ENCODE assay signal across 2 cellular contexts in genomic region chr20:414161-414560, GRCh38.
TF ChIP-seq lines count a peak whose summit lies in the region.

No MANE protein-coding gene starts in this region.

TF ChIP-seq in SK-N-SH, 30 proteins besides CTCF, POLR2A, EP300 and RAD21 (continued from another document):
- TF ChIP-seq ZBTB33 (IDR thresholded peaks at IDR 0.05; ENCODE audit: borderline replicate concordance, low read depth), result no peak
- TF ChIP-seq SIN3A (IDR thresholded peaks at IDR 0.05; ENCODE audit: borderline replicate concordance, low read depth, low read length), result no peak
- TF ChIP-seq MAX (IDR thresholded peaks at IDR 0.05; ENCODE audit: low read depth), result no peak
- no peak for TF ChIP-seq TCF12 (IDR thresholded peaks at IDR 0.05)
- TF ChIP-seq JUND (IDR thresholded peaks at IDR 0.05), result no peak
- no peak for TF ChIP-seq GABPA (IDR thresholded peaks at IDR 0.05; ENCODE audit: low read depth)

TF ChIP-seq in WTC11, 78 proteins besides CTCF, POLR2A, EP300 and RAD21 (continued from another document):
- TF ChIP-seq AFF4 (CRISPR knock-in tag; IDR thresholded peaks at IDR 0.05; ENCODE audit: borderline replicate concordance) (no peak), SMAD4 (CRISPR knock-in tag; IDR thresholded peaks at IDR 0.05) (no peak), NR1H2 (CRISPR knock-in tag; IDR thresholded peaks at IDR 0.05) (no peak), ZNF281 (CRISPR knock-in tag; IDR thresholded peaks at IDR 0.05) (no peak), GTF2I (CRISPR knock-in tag; conservative IDR thresholded peaks at IDR 0.05) (no peak), TEAD4 (CRISPR knock-in tag; IDR thresholded peaks at IDR 0.05) (no peak), E2F4 (CRISPR knock-in tag; IDR thresholded peaks at IDR 0.05; ENCODE audit: borderline replicate concordance, low read depth) (no peak), ARID4B (CRISPR knock-in tag; IDR thresholded peaks at IDR 0.05; ENCODE audit: borderline replicate concordance) (no peak), STAT6 (CRISPR knock-in tag; conservative IDR thresholded peaks at IDR 0.05; ENCODE audit: low read depth) (no peak), ZBTB21 (CRISPR knock-in tag; IDR thresholded peaks at IDR 0.05; ENCODE audit: borderline replicate concordance) (no peak), ZNF532 (CRISPR knock-in tag; IDR thresholded peaks at IDR 0.05; ENCODE audit: borderline replicate concordance) (no peak), FOXJ3 (CRISPR knock-in tag; IDR thresholded peaks at IDR 0.05; ENCODE audit: borderline replicate concordance) (no peak), CBFB (CRISPR knock-in tag; IDR thresholded peaks at IDR 0.05; ENCODE audit: low read depth) (no peak), SMAD3 (CRISPR knock-in tag; IDR thresholded peaks at IDR 0.05; ENCODE audit: borderline replicate concordance) (no peak), OVOL2 (CRISPR knock-in tag; IDR thresholded peaks at IDR 0.05; ENCODE audit: borderline replicate concordance) (no peak), ZNF219 (CRISPR knock-in tag; IDR thresholded peaks at IDR 0.05; ENCODE audit: borderline replicate concordance) (no peak)
TF ChIP-seq in WTC11: peak in this region for 0.
